In the genomic region with DNA sequence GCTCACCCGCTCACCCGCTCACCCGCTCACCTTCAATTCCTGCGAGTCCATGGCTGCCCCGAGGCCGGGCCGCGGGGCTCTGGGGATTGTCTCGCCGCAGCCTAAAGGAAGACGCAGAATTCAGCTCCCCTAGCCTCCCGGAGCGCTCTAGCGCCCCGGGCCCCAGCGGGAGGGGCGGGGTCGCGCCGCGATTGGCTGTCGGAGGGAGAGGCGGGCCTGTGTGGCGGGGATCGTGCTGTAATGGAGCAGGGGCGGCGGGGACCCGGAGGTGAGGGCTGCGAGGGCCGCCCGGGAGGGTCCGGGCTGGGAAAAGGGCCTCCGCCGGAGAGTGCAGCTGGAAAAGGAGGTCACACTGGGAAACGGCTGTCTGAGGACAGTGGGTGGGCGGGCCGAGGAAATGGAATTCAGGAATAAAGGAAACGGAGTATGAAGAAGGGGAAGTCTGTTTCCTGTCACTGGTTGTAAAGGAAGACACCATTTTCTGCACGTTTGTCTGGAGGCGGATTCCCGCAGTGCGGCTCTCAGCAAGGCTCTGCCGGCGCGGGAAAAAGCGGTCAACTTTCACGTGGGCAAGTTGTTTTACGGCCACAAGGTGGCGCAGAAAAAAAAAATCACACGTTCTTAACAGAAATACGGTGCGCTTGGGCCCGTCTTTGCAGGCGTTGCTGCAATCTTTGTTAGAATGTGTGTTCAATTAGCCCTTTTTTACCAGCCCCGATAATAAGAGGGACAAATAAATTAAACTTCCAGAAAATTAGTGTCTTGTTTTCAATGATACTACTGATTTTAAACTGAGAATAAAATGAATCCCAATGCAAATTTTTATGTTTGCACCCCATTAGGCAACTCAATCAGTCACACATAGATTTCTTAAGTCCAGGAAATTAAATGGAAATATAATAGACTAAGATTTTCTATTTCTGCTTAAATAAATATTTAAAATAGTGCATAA, we compare ENCODE assay signal across 8 cellular contexts. TPM values are rescaled to one million over a fixed set of nuclear protein-coding genes. Genes with fewer than 3 reads are reported as not detected.
DNase-seq lines count a peak whose midpoint lies in the region; ATAC-seq and TF ChIP-seq lines count a peak whose summit lies in the region.

A gene (minus strand): TSS at position 122 of the 952 bp plus-strand sequence. CDS start 71 bp downstream, at position 51.

- no peaks in the 10 kb centered on the region for H3K9me3 ChIP-seq in testis

- peak within 1 kb of the TSS; percentile 65 for H3K27ac Mint-ChIP-seq in activated naive CD8-positive, alpha-beta T cell

- TF ChIP-seq POLR2A in GM10847 (IDR thresholded peaks at IDR 0.05; ENCODE audit: extremely low read depth, insufficient read length) (peak; percentile 59), testis (IDR thresholded peaks at IDR 0.05) (no peak)

- peak in 1 of 3 donors; percentile 25 for TF ChIP-seq CTCF in omental fat pad (IDR thresholded peaks at IDR 0.05)
- peak; percentile 82 to 93 (median 90) for TF ChIP-seq CTCF in testis (IDR thresholded peaks at IDR 0.05)

- peak; percentile 95 for DNase-seq in NCI-H1092 treated with DMSO at 0.1 percent for 48 hours (lab: John Stamatoyannopoulos, UW)
- DNase-seq in SKM-1 (lab: John Stamatoyannopoulos, UW; ENCODE audit: unreplicated experiment) = peak; percentile 85
- DNase-seq in glomerular visceral epithelial cell (ENCODE audit: extremely low spot score) = peak; percentile 97
- DNase-seq in omental fat pad (ENCODE audit: low spot score) = peak; percentile 77
- DNase-seq in testis = peak; percentile 96

- peak within 1 kb of the TSS; percentile 81 to 88 for H3K27ac ChIP-seq in testis

- no peaks in the 10 kb centered on the region for H3K27me3 ChIP-seq in testis

- intact Hi-C loops in testis (cut with DNase I; ENCODE audit: low total_unique reads) = no loop called here

- H3K27me3 Mint-ChIP-seq in activated naive CD8-positive, alpha-beta T cell = no peaks in the 10 kb centered on the region

- peaks cover 25% of the 10 kb centered on the region for H3K4me1 Mint-ChIP-seq in activated naive CD8-positive, alpha-beta T cell (ENCODE audit: low read depth)

- peaks cover 23% of the 10 kb centered on the region for H3K4me1 ChIP-seq in testis

- ATAC-seq in HG02610 (IDR thresholded peaks at IDR 0.05; ENCODE audit: unreplicated experiment) (peak; percentile 97), omental fat pad (ENCODE audit: low FRiP score) (peak; percentile 99)

- H3K36me3 ChIP-seq in testis (ENCODE audit: low read depth, missing control alignments) = no peaks in the 10 kb centered on the region

- WGBS in testis, 2 donors = 0 to 1% methylated on average over 41 to 44 of the region's 55 CpGs

- no peaks in the 10 kb centered on the region for H3K9me3 Mint-ChIP-seq in activated naive CD8-positive, alpha-beta T cell (ENCODE audit: low read depth)

- no peaks in the 10 kb centered on the region for H3K36me3 Mint-ChIP-seq in activated naive CD8-positive, alpha-beta T cell

- peak within 1 kb of the TSS; percentile 70 to 80 for H3K4me3 ChIP-seq in testis

- peak within 1 kb of the TSS; percentile 60 for H3K4me3 Mint-ChIP-seq in activated naive CD8-positive, alpha-beta T cell

RNA-seq across cellular contexts. Expression of the gene that starts here (rescaled TPM):
- total RNA-seq in omental fat pad (10 to 100 TPM; 15.5 to 32.6 (median 17.7) TPM), testis (10 to 100 TPM; 46.6 to 50.9 TPM)
- polyA plus RNA-seq in testis (ENCODE audit: insufficient read depth, low read depth, low replicate concordance) = 11.1 TPM

Comparison
In these comparisons a context has a peak if more than half of its experiments do, and no peak if none do; other contexts are left out.
1. Peak in every context shown above with its lines: DNase-seq, ATAC-seq, H3K4me3 ChIP-seq and H3K27ac ChIP-seq.